1 cellular context compared by ENCODE assay signal in genomic region chr6:138086573-138087196, GRCh38.
TF ChIP-seq lines count a peak whose summit lies in the region.

No MANE protein-coding gene starts in this region.

TF ChIP-seq in HEK293, 187 proteins besides CTCF, POLR2A, EP300 and RAD21 (continued from another document and continues in another):
- TF ChIP-seq, protein P1, sequence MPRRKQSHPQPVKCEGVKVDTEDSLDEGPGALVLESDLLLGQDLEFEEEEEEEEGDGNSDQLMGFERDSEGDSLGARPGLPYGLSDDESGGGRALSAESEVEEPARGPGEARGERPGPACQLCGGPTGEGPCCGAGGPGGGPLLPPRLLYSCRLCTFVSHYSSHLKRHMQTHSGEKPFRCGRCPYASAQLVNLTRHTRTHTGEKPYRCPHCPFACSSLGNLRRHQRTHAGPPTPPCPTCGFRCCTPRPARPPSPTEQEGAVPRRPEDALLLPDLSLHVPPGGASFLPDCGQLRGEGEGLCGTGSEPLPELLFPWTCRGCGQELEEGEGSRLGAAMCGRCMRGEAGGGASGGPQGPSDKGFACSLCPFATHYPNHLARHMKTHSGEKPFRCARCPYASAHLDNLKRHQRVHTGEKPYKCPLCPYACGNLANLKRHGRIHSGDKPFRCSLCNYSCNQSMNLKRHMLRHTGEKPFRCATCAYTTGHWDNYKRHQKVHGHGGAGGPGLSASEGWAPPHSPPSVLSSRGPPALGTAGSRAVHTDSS (tag by site-specific recombination; IDR thresholded peaks at IDR 0.05), result no peak
- no peak for TF ChIP-seq ZNF133 (tag by site-specific recombination; IDR thresholded peaks at IDR 0.05)
- TF ChIP-seq ZNF2 (tag by site-specific recombination; IDR thresholded peaks at IDR 0.05), result peak; percentile 66; the same call in 1 of the 2 replicates
- no peak for TF ChIP-seq ZNF704 (tag by site-specific recombination; IDR thresholded peaks at IDR 0.05)
- TF ChIP-seq GLIS1 (tag by site-specific recombination; IDR thresholded peaks at IDR 0.05), result peak; percentile 90
- TF ChIP-seq ZNF302 (tag by site-specific recombination; IDR thresholded peaks at IDR 0.05; ENCODE audit: low read depth), result no peak
- no peak for TF ChIP-seq ZNF654 (tag by site-specific recombination; IDR thresholded peaks at IDR 0.05; ENCODE audit: low read depth)
- no peak for TF ChIP-seq ZNF416 (tag by site-specific recombination; IDR thresholded peaks at IDR 0.05)
- no peak for TF ChIP-seq ELK4 (IDR thresholded peaks at IDR 0.05; ENCODE audit: borderline replicate concordance, low read depth, low read length)
- TF ChIP-seq RBAK (tag by site-specific recombination; IDR thresholded peaks at IDR 0.05), result no peak
- TF ChIP-seq ZEB2 (tag by site-specific recombination; IDR thresholded peaks at IDR 0.05), result 0 out of 2 replicates have a peak, but pooled peaks have one; percentile 30
- TF ChIP-seq, protein P2, sequence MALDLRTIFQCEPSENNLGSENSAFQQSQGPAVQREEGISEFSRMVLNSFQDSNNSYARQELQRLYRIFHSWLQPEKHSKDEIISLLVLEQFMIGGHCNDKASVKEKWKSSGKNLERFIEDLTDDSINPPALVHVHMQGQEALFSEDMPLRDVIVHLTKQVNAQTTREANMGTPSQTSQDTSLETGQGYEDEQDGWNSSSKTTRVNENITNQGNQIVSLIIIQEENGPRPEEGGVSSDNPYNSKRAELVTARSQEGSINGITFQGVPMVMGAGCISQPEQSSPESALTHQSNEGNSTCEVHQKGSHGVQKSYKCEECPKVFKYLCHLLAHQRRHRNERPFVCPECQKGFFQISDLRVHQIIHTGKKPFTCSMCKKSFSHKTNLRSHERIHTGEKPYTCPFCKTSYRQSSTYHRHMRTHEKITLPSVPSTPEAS (tag by site-specific recombination; IDR thresholded peaks at IDR 0.05), result no peak
- TF ChIP-seq ZNF626 (tag by site-specific recombination; IDR thresholded peaks at IDR 0.05), result no peak; the same call in 1 of the 2 replicates
- TF ChIP-seq ZNF211 (tag by site-specific recombination; IDR thresholded peaks at IDR 0.05; ENCODE audit: low read depth), result no peak
- TF ChIP-seq ZNF121 (tag by site-specific recombination; IDR thresholded peaks at IDR 0.05), result no peak
- no peak for TF ChIP-seq BCL11A (tag by site-specific recombination; IDR thresholded peaks at IDR 0.05; ENCODE audit: low read depth)
- TF ChIP-seq, protein P3, sequence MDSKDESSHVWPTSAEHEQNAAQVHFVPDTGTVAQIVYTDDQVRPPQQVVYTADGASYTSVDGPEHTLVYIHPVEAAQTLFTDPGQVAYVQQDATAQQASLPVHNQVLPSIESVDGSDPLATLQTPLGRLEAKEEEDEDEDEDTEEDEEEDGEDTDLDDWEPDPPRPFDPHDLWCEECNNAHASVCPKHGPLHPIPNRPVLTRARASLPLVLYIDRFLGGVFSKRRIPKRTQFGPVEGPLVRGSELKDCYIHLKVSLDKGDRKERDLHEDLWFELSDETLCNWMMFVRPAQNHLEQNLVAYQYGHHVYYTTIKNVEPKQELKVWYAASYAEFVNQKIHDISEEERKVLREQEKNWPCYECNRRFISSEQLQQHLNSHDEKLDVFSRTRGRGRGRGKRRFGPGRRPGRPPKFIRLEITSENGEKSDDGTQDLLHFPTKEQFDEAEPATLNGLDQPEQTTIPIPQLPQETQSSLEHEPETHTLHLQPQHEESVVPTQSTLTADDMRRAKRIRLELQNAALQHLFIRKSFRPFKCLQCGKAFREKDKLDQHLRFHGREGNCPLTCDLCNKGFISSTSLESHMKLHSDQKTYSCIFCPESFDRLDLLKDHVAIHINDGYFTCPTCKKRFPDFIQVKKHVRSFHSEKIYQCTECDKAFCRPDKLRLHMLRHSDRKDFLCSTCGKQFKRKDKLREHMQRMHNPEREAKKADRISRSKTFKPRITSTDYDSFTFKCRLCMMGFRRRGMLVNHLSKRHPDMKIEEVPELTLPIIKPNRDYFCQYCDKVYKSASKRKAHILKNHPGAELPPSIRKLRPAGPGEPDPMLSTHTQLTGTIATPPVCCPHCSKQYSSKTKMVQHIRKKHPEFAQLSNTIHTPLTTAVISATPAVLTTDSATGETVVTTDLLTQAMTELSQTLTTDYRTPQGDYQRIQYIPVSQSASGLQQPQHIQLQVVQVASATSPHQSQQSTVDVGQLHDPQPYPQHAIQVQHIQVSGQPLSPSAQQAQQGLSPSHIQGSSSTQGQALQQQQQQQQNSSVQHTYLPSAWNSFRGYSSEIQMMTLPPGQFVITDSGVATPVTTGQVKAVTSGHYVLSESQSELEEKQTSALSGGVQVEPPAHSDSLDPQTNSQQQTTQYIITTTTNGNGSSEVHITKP (tag by site-specific recombination; IDR thresholded peaks at IDR 0.05), result peak; percentile 87
- TF ChIP-seq ZNF132 (tag by site-specific recombination; IDR thresholded peaks at IDR 0.05; ENCODE audit: borderline replicate concordance), result no peak
- TF ChIP-seq ZSCAN23 (tag by site-specific recombination; IDR thresholded peaks at IDR 0.05), result no peak
- no peak for TF ChIP-seq ZNF510 (tag by site-specific recombination; IDR thresholded peaks at IDR 0.05; ENCODE audit: insufficient replicate concordance)
- no peak for TF ChIP-seq ZNF701 (tag by site-specific recombination; IDR thresholded peaks at IDR 0.05)
- TF ChIP-seq ZNF16 (tag by site-specific recombination; IDR thresholded peaks at IDR 0.05; ENCODE audit: low read depth), result no peak
- TF ChIP-seq SP2 (tag by site-specific recombination; IDR thresholded peaks at IDR 0.05), result no peak
- no peak for TF ChIP-seq ZNF114 (tag by site-specific recombination; IDR thresholded peaks at IDR 0.05)
- TF ChIP-seq ZNF184 (tag by site-specific recombination; IDR thresholded peaks at IDR 0.05), result peak; percentile 65; the same call in 1 of the 2 replicates
- TF ChIP-seq KLF16 (tag by site-specific recombination; IDR thresholded peaks at IDR 0.05), result no peak
- no peak for TF ChIP-seq ZNF391 (tag by site-specific recombination; IDR thresholded peaks at IDR 0.05; ENCODE audit: borderline replicate concordance, low read depth)
- TF ChIP-seq ZNF433 (tag by site-specific recombination; IDR thresholded peaks at IDR 0.05; ENCODE audit: low read depth), result no peak
- no peak for TF ChIP-seq ZNF174 (tag by site-specific recombination; IDR thresholded peaks at IDR 0.05)
- TF ChIP-seq SP3 (tag by site-specific recombination; IDR thresholded peaks at IDR 0.05), result no peak
- TF ChIP-seq ZNF223 (tag by site-specific recombination; IDR thresholded peaks at IDR 0.05), result no peak
- no peak for TF ChIP-seq MZF1 (tag by site-specific recombination; IDR thresholded peaks at IDR 0.05; ENCODE audit: borderline replicate concordance)
- no peak for TF ChIP-seq ZNF837 (tag by site-specific recombination; IDR thresholded peaks at IDR 0.05)
- peak; percentile 33; the same call in 1 of the 2 replicates for TF ChIP-seq SCRT2 (tag by site-specific recombination; IDR thresholded peaks at IDR 0.05)
- TF ChIP-seq ZNF335 (tag by site-specific recombination; conservative IDR thresholded peaks at IDR 0.05), result peak; percentile 62; the same call in 1 of the 2 replicates
- no peak for TF ChIP-seq YY2 (tag by site-specific recombination; IDR thresholded peaks at IDR 0.05)
- TF ChIP-seq FEZF1 (tag by site-specific recombination; IDR thresholded peaks at IDR 0.05), result peak; percentile 77
- TF ChIP-seq GLI4 (tag by site-specific recombination; IDR thresholded peaks at IDR 0.05), result no peak
- TF ChIP-seq ZNF792 (tag by site-specific recombination; IDR thresholded peaks at IDR 0.05), result peak; percentile 60; the same call in 1 of the 2 replicates
- no peak for TF ChIP-seq ZBTB20 (tag by site-specific recombination; IDR thresholded peaks at IDR 0.05)
- no peak for TF ChIP-seq ZNF19 (tag by site-specific recombination; IDR thresholded peaks at IDR 0.05; ENCODE audit: low read depth)
- TF ChIP-seq, protein P4, sequence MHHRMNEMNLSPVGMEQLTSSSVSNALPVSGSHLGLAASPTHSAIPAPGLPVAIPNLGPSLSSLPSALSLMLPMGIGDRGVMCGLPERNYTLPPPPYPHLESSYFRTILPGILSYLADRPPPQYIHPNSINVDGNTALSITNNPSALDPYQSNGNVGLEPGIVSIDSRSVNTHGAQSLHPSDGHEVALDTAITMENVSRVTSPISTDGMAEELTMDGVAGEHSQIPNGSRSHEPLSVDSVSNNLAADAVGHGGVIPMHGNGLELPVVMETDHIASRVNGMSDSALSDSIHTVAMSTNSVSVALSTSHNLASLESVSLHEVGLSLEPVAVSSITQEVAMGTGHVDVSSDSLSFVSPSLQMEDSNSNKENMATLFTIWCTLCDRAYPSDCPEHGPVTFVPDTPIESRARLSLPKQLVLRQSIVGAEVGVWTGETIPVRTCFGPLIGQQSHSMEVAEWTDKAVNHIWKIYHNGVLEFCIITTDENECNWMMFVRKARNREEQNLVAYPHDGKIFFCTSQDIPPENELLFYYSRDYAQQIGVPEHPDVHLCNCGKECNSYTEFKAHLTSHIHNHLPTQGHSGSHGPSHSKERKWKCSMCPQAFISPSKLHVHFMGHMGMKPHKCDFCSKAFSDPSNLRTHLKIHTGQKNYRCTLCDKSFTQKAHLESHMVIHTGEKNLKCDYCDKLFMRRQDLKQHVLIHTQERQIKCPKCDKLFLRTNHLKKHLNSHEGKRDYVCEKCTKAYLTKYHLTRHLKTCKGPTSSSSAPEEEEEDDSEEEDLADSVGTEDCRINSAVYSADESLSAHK (tag by site-specific recombination; IDR thresholded peaks at IDR 0.05), result 0 out of 2 replicates have a peak, but pooled peaks have one; percentile 10
- no peak for TF ChIP-seq ZBTB1 (tag by site-specific recombination; IDR thresholded peaks at IDR 0.05)
- no peak for TF ChIP-seq ZNF544 (tag by site-specific recombination; IDR thresholded peaks at IDR 0.05)
- TF ChIP-seq ZNF560 (tag by site-specific recombination; IDR thresholded peaks at IDR 0.05; ENCODE audit: borderline replicate concordance), result no peak
- no peak for TF ChIP-seq ZSCAN5A (tag by site-specific recombination; IDR thresholded peaks at IDR 0.05)
- no peak for TF ChIP-seq ATF2 (tag by site-specific recombination; IDR thresholded peaks at IDR 0.05; ENCODE audit: low read depth)
- no peak for TF ChIP-seq SALL2 (tag by site-specific recombination; IDR thresholded peaks at IDR 0.05; ENCODE audit: borderline replicate concordance)
- TF ChIP-seq ZNF639 (tag by site-specific recombination; IDR thresholded peaks at IDR 0.05), result peak; percentile 60
- no peak for TF ChIP-seq HOXA7 (CRISPR knock-in tag; IDR thresholded peaks at IDR 0.05; ENCODE audit: borderline replicate concordance)
- no peak for TF ChIP-seq ZNF530 (tag by site-specific recombination; IDR thresholded peaks at IDR 0.05; ENCODE audit: low read depth)
- no peak for TF ChIP-seq ZNF155 (tag by site-specific recombination; IDR thresholded peaks at IDR 0.05)
- TF ChIP-seq ZNF571 (tag by site-specific recombination; IDR thresholded peaks at IDR 0.05), result no peak
- TF ChIP-seq, protein P5, sequence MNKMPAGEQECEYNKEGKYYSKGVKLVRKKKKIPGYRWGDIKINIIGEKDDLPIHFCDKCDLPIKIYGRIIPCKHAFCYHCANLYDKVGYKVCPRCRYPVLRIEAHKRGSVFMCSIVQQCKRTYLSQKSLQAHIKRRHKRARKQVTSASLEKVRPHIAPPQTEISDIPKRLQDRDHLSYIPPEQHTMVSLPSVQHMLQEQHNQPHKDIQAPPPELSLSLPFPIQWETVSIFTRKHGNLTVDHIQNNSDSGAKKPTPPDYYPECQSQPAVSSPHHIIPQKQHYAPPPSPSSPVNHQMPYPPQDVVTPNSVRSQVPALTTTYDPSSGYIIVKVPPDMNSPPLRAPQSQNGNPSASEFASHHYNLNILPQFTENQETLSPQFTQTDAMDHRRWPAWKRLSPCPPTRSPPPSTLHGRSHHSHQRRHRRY (tag by site-specific recombination; IDR thresholded peaks at IDR 0.05), result no peak
- no peak for TF ChIP-seq ZNF785 (tag by site-specific recombination; IDR thresholded peaks at IDR 0.05)
